Comparison of ENCODE assay signal across 1 cellular context in genomic region chr16:20318437-20318836, GRCh38.
TF ChIP-seq lines count a peak whose summit lies in the region.

No MANE protein-coding gene starts in this region.

TF ChIP-seq in HepG2, 621 proteins besides CTCF, POLR2A, EP300 and RAD21:
- TF ChIP-seq ISX (CRISPR knock-in tag; conservative IDR thresholded peaks at IDR 0.05) (no peak), ZNF883 (CRISPR knock-in tag; IDR thresholded peaks at IDR 0.05; ENCODE audit: not compliant biosample characterization) (no peak), KDM5A (IDR thresholded peaks at IDR 0.05; ENCODE audit: borderline replicate concordance, low read length) (no peak), BRF2 (CRISPR knock-in tag; IDR thresholded peaks at IDR 0.05) (no peak), ZNF556 (CRISPR knock-in tag; IDR thresholded peaks at IDR 0.05; ENCODE audit: borderline replicate concordance) (no peak), ZNF501 (CRISPR knock-in tag; IDR thresholded peaks at IDR 0.05) (no peak), ZNF816 (CRISPR knock-in tag; IDR thresholded peaks at IDR 0.05; ENCODE audit: borderline replicate concordance) (no peak), KDM1A (CRISPR knock-in tag; IDR thresholded peaks at IDR 0.05) (no peak), PRPF4 (IDR thresholded peaks at IDR 0.05; ENCODE audit: low read depth, low read length, poor library complexity, severe bottlenecking) (no peak), SRY (CRISPR knock-in tag; IDR thresholded peaks at IDR 0.05) (no peak), SP4 (CRISPR knock-in tag; IDR thresholded peaks at IDR 0.05) (no peak)
- TF ChIP-seq, protein P1, sequence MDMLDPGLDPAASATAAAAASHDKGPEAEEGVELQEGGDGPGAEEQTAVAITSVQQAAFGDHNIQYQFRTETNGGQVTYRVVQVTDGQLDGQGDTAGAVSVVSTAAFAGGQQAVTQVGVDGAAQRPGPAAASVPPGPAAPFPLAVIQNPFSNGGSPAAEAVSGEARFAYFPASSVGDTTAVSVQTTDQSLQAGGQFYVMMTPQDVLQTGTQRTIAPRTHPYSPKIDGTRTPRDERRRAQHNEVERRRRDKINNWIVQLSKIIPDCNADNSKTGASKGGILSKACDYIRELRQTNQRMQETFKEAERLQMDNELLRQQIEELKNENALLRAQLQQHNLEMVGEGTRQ (IDR thresholded peaks at IDR 0.05; ENCODE audit: low read depth, low read length), result no peak
- TF ChIP-seq, protein P1 (CRISPR knock-in tag; IDR thresholded peaks at IDR 0.05; ENCODE audit: borderline replicate concordance), result no peak
- TF ChIP-seq, protein P2, sequence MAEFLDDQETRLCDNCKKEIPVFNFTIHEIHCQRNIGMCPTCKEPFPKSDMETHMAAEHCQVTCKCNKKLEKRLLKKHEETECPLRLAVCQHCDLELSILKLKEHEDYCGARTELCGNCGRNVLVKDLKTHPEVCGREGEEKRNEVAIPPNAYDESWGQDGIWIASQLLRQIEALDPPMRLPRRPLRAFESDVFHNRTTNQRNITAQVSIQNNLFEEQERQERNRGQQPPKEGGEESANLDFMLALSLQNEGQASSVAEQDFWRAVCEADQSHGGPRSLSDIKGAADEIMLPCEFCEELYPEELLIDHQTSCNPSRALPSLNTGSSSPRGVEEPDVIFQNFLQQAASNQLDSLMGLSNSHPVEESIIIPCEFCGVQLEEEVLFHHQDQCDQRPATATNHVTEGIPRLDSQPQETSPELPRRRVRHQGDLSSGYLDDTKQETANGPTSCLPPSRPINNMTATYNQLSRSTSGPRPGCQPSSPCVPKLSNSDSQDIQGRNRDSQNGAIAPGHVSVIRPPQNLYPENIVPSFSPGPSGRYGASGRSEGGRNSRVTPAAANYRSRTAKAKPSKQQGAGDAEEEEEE (CRISPR knock-in tag; IDR thresholded peaks at IDR 0.05; ENCODE audit: borderline replicate concordance), result no peak
- TF ChIP-seq, protein P3, sequence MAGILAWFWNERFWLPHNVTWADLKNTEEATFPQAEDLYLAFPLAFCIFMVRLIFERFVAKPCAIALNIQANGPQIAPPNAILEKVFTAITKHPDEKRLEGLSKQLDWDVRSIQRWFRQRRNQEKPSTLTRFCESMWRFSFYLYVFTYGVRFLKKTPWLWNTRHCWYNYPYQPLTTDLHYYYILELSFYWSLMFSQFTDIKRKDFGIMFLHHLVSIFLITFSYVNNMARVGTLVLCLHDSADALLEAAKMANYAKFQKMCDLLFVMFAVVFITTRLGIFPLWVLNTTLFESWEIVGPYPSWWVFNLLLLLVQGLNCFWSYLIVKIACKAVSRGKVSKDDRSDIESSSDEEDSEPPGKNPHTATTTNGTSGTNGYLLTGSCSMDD (CRISPR knock-in tag; IDR thresholded peaks at IDR 0.05), result no peak
